ENCODE assay signal across 8 cellular contexts in genomic region chr2:218567797-218568189, GRCh38. TPM values are rescaled to one million over a fixed set of nuclear protein-coding genes. Genes with fewer than 3 reads are reported as not detected.
DNase-seq lines count a peak whose midpoint lies in the region; ATAC-seq and TF ChIP-seq lines count a peak whose summit lies in the region.

No MANE protein-coding gene starts in this region.

- H3K18ac ChIP-seq in mesenchymal stem cell (ENCODE audit: low read depth in 1 of 2, low read length in 2 of 2) = peak overlapping the region; percentile 61 to 76

- peaks cover 16% of the 10 kb centered on the region for H3K79me1 ChIP-seq in mesenchymal stem cell (replicated peaks; ENCODE audit: low read length, poor library complexity, severe bottlenecking)

- H3K4ac ChIP-seq in mesenchymal stem cell (ENCODE audit: low read depth in 1 of 2, low read length in 2 of 2) = peak overlapping the region in 1 of 2 experiments; percentile 87

- peak in 1 of 4 donors; percentile 9 for TF ChIP-seq POLR2A in upper lobe of left lung (IDR thresholded peaks at IDR 0.05)

- peak overlapping the region in 1 of 2 experiments; percentile 57 for H3K23ac ChIP-seq in mesenchymal stem cell (ENCODE audit: low read length in 2 of 2)

- H3K9ac ChIP-seq in mesenchymal stem cell (ENCODE audit: low read length) = peak overlapping the region; percentile 100

- peak overlapping the region in 1 of 2 experiments; percentile 26 for H3K14ac ChIP-seq in mesenchymal stem cell (ENCODE audit: low read length in 2 of 2)

- peak overlapping the region; percentile 78 for H3K4me2 ChIP-seq in mesenchymal stem cell (ENCODE audit: low read length, poor library complexity, severe bottlenecking)

- H2BK5ac ChIP-seq in mesenchymal stem cell (ENCODE audit: low read depth, low read length, poor library complexity, severe bottlenecking) = no peak overlapping the region

- H3K27me3 ChIP-seq in mesenchymal stem cell (ENCODE audit: control insufficient read depth in 1 of 2, insufficient read depth in 1 of 2, low read length in 2 of 2) (no peaks in the 10 kb centered on the region), upper lobe of left lung (no peaks in the 10 kb centered on the region)

- H3K4me1 ChIP-seq in mesenchymal stem cell (ENCODE audit: control insufficient read depth, insufficient read depth, low read depth, low read length) = peaks cover 1% of the 10 kb centered on the region
- H3K4me1 ChIP-seq in upper lobe of left lung = peaks cover 31 to 41% (median 32%) of the 10 kb centered on the region in 4 donors

- DNase-seq in activated T-cell treated with anti-CD3 and anti-CD28 coated beads for 4 hours (peak; percentile 67), NCI-H774 (lab: John Stamatoyannopoulos, UW) (peak; percentile 72), cardiac fibroblast (ENCODE audit: low read depth in 2 of 2) (no peak), mesenchymal stem cell (no peak), upper lobe of left lung (no peak), putamen (ENCODE audit: low spot score) (no peak)
- no peak for DNase-seq in activated T-cell treated with anti-CD3 and anti-CD28 coated beads, Interleukin-2, amount 50 U/mL, for 48 hours

- H3K36me3 ChIP-seq in mesenchymal stem cell (ENCODE audit: control insufficient read depth in 1 of 2, insufficient read depth in 2 of 2, low read depth in 1 of 2, low read length in 2 of 2) = peaks cover 0 to 20% of the 10 kb centered on the region in 2 experiments
- H3K36me3 ChIP-seq in upper lobe of left lung = peaks cover 0 to 13% (median 7%) of the 10 kb centered on the region in 4 donors

- WGBS in mesenchymal stem cell = under 1% methylated on average over 19 of the region's 19 CpGs
- 1 to 4% methylated on average over 19 of the region's 19 CpGs for WGBS in upper lobe of left lung, 2 donors

- H3K27ac ChIP-seq in mesenchymal stem cell (ENCODE audit: low read length, poor library complexity, severe bottlenecking) (peak overlapping the region; percentile 37), upper lobe of left lung (peak overlapping the region; percentile 94 to 97 (median 95))

- peak overlapping the region; percentile 49 for H2BK15ac ChIP-seq in mesenchymal stem cell (ENCODE audit: low read depth, poor library complexity, severe bottlenecking)

- TF ChIP-seq CTCF in cardiac fibroblast (IDR thresholded peaks at IDR 0.05; ENCODE audit: low read depth, low read length) (no peak), upper lobe of left lung (IDR thresholded peaks at IDR 0.05) (no peak)

- H2AFZ ChIP-seq in mesenchymal stem cell (ENCODE audit: low read depth, low read length) = peak overlapping the region; percentile 85

- no peak overlapping the region for H4K91ac ChIP-seq in mesenchymal stem cell (ENCODE audit: low read length)

- H2BK12ac ChIP-seq in mesenchymal stem cell (ENCODE audit: low read length in 2 of 2) = no peak overlapping the region

- H3K9me3 ChIP-seq in mesenchymal stem cell (ENCODE audit: control insufficient read depth, low read length) (no peaks in the 10 kb centered on the region), upper lobe of left lung (no peaks in the 10 kb centered on the region)

- no peak overlapping the region for H2BK120ac ChIP-seq in mesenchymal stem cell (ENCODE audit: low read depth, low read length)

- no peak overlapping the region for H2AK5ac ChIP-seq in mesenchymal stem cell (ENCODE audit: low read length, severe bottlenecking)

- H3K4me3 ChIP-seq in cardiac fibroblast (replicated peaks in 1 of 2; ENCODE audit: low read depth in 2 of 2, low read length in 2 of 2) = peak overlapping the region; percentile 82 to 83
- H3K4me3 ChIP-seq in mesenchymal stem cell (ENCODE audit: insufficient read depth in 1 of 2, low read depth in 1 of 2, low read length in 2 of 2) = peak overlapping the region; percentile 80 to 99
- H3K4me3 ChIP-seq in upper lobe of left lung = peak overlapping the region; percentile 54 to 85 (median 70)

- peak overlapping the region; percentile 91 for H4K8ac ChIP-seq in mesenchymal stem cell (ENCODE audit: low read length)

- ATAC-seq in HG02763 (IDR thresholded peaks at IDR 0.05; ENCODE audit: unreplicated experiment) = peak; percentile 32
- ATAC-seq in upper lobe of left lung (ENCODE audit: low FRiP score in 2 of 2) = peak; percentile 68 to 84

- TF ChIP-seq EP300 in upper lobe of left lung (IDR thresholded peaks at IDR 0.05) = no peak

RNA-seq across cellular contexts. Expression of gene USP37, which starts 0.4 kb away (rescaled TPM):
- polyA plus RNA-seq in mesenchymal stem cell (2013, experiment 1 of 2) = 3.4 TPM
- 3.1 TPM for polyA plus RNA-seq in mesenchymal stem cell (2013, experiment 2 of 2)
- 10 to 100 TPM in 4 of 6 donors, 1 to 10 TPM in 2; 9.0 to 31.4 (median 13.1) TPM for total RNA-seq in upper lobe of left lung

RNA-seq across cellular contexts. Expression of gene CNOT9, which starts 0.8 kb away (rescaled TPM):
- 36.3 TPM for polyA plus RNA-seq in mesenchymal stem cell (2013, experiment 1 of 2)
- polyA plus RNA-seq in mesenchymal stem cell (2013, experiment 2 of 2) = 36.6 TPM
- total RNA-seq in upper lobe of left lung = 10 to 100 TPM; 24.2 to 51.3 (median 35.9) TPM

RNA-seq across cellular contexts. Expression of gene PLCD4, which starts 39.9 kb away (rescaled TPM):
- polyA plus RNA-seq in mesenchymal stem cell (2013, experiment 1 of 2) = 0.47 TPM
- 0.34 TPM for polyA plus RNA-seq in mesenchymal stem cell (2013, experiment 2 of 2)
- total RNA-seq in upper lobe of left lung = under 1 TPM in 4 of 6 donors, not detected in 2; 0.30 to 0.98 (median 0.37) TPM

Comparison
In these comparisons a context has a peak if more than half of its experiments do, and no peak if none do; other contexts are left out.
1. DNase-seq: peak in activated T-cell treated with anti-CD3 and anti-CD28 coated beads for 4 hours (single experiment) and NCI-H774 (single experiment); none in activated T-cell treated with anti-CD3 and anti-CD28 coated beads, Interleukin-2, amount 50 U/mL, for 48 hours (0 of 2), cardiac fibroblast (0 of 2), mesenchymal stem cell (single experiment), upper lobe of left lung (0 of 2) and putamen (single experiment).
2. Peak in every context shown above with its lines, with median percentiles within 50 percentile points of each other: H3K4me3 ChIP-seq.